ENCODE assay signal across 1 cellular context in the genomic region with DNA sequence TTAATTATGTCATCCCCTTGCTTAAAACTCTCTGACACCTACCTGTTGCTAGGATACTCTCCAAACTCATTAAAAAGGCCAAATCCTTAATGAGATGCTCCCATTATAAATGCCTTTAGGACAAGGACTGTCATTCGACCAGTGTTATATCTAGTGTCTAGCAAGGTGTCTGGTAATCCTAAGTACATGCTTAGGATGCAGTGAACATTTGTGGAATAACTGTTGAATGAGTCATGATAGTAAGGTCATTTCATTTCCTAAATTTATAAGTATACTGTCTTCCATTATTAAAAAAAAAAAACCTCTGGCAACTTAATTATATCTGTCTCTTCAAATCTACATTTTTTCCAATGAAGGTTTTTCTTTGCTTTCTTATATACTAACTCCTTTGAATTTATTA.
TF ChIP-seq lines count a peak whose summit lies in the region.

No MANE protein-coding gene starts in this region.

TF ChIP-seq in GM23338, 12 proteins besides CTCF, POLR2A, EP300 and RAD21 (continued from another document):
- TF ChIP-seq, protein P1, sequence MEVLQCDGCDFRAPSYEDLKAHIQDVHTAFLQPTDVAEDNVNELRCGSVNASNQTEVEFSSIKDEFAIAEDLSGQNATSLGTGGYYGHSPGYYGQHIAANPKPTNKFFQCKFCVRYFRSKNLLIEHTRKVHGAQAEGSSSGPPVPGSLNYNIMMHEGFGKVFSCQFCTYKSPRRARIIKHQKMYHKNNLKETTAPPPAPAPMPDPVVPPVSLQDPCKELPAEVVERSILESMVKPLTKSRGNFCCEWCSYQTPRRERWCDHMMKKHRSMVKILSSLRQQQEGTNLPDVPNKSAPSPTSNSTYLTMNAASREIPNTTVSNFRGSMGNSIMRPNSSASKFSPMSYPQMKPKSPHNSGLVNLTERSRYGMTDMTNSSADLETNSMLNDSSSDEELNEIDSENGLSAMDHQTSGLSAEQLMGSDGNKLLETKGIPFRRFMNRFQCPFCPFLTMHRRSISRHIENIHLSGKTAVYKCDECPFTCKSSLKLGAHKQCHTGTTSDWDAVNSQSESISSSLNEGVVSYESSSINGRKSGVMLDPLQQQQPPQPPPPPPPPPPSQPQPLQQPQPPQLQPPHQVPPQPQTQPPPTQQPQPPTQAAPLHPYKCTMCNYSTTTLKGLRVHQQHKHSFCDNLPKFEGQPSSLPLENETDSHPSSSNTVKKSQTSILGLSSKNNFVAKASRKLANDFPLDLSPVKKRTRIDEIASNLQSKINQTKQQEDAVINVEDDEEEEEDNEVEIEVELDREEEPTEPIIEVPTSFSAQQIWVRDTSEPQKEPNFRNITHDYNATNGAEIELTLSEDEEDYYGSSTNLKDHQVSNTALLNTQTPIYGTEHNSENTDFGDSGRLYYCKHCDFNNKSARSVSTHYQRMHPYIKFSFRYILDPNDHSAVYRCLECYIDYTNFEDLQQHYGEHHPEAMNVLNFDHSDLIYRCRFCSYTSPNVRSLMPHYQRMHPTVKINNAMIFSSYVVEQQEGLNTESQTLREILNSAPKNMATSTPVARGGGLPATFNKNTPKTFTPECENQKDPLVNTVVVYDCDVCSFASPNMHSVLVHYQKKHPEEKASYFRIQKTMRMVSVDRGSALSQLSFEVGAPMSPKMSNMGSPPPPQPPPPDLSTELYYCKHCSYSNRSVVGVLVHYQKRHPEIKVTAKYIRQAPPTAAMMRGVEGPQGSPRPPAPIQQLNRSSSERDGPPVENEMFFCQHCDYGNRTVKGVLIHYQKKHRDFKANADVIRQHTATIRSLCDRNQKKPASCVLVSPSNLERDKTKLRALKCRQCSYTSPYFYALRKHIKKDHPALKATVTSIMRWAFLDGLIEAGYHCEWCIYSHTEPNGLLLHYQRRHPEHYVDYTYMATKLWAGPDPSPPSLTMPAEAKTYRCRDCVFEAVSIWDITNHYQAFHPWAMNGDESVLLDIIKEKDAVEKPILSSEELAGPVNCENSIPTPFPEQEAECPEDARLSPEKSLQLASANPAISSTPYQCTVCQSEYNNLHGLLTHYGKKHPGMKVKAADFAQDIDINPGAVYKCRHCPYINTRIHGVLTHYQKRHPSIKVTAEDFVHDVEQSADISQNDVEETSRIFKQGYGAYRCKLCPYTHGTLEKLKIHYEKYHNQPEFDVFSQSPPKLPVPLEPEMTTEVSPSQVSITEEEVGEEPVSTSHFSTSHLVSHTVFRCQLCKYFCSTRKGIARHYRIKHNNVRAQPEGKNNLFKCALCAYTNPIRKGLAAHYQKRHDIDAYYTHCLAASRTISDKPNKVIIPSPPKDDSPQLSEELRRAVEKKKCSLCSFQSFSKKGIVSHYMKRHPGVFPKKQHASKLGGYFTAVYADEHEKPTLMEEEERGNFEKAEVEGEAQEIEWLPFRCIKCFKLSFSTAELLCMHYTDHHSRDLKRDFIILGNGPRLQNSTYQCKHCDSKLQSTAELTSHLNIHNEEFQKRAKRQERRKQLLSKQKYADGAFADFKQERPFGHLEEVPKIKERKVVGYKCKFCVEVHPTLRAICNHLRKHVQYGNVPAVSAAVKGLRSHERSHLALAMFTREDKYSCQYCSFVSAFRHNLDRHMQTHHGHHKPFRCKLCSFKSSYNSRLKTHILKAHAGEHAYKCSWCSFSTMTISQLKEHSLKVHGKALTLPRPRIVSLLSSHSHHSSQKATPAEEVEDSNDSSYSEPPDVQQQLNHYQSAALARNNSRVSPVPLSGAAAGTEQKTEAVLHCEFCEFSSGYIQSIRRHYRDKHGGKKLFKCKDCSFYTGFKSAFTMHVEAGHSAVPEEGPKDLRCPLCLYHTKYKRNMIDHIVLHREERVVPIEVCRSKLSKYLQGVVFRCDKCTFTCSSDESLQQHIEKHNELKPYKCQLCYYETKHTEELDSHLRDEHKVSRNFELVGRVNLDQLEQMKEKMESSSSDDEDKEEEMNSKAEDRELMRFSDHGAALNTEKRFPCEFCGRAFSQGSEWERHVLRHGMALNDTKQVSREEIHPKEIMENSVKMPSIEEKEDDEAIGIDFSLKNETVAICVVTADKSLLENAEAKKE (CRISPR knock-in tag; IDR thresholded peaks at IDR 0.05) = no peak
- TF ChIP-seq NANOG (IDR thresholded peaks at IDR 0.05; ENCODE audit: borderline replicate concordance) = no peak
- TF ChIP-seq JUNB (IDR thresholded peaks at IDR 0.05; ENCODE audit: unreplicated experiment) = no peak
- no peak for TF ChIP-seq ZNF331 (CRISPR knock-in tag; IDR thresholded peaks at IDR 0.05; ENCODE audit: low read depth)
- no peak for TF ChIP-seq STAT1 (IDR thresholded peaks at IDR 0.05; ENCODE audit: unreplicated experiment)
- TF ChIP-seq ZNF114 (CRISPR knock-in tag; IDR thresholded peaks at IDR 0.05) = no peak
- TF ChIP-seq ETS1 (IDR thresholded peaks at IDR 0.05) = no peak
- no peak for TF ChIP-seq EZH2 (IDR thresholded peaks at IDR 0.05; ENCODE audit: low read depth, unreplicated experiment)
TF ChIP-seq in GM23338: peak in this region for 0.
